ENCODE assay signal across 10 cellular contexts in the genomic region with DNA sequence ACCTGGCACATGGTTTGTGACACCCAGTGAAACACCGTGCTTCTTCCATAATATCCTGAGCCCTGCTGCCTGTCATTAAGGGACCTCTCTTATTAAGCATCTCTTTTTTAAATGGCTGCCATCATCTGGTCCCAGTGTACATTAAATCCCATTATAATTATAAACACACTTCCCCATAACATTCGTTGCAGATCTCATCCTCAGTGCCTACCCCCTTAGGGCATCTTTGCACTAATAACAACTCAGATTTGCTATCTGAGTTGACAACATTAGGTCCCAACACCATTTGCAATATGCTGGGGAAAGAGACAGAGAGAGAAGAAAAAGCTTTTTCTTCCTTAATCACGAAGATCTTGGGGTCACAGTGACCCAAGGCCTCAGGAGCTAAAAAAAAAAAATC. TPM values are rescaled to one million over a fixed set of nuclear protein-coding genes. Genes with fewer than 3 reads are reported as not detected.
"Had no signal": no experiment of that assay in that cellular context is flagged by ENCODE, and none has a peak within 500 bp of the region (broad histone marks: within the 10 kb centered on the region; RNA-seq: fewer than 3 reads in every experiment).

No MANE protein-coding gene starts in this region.

- H3K27ac Mint-ChIP-seq: GM23338, H9, HFFc6 had no signal

- H2AFZ ChIP-seq: GM23248, GM23338 had no signal

- H3K4me2 ChIP-seq: GM23338 had no signal

- DNase-seq: GM23248, GOT3, H7, H9, HCEC 1CT, HFFc6 had no signal

- H3K4me1 ChIP-seq: HAP-1 had no signal

- H3K36me3 ChIP-seq: HAP-1 had no signal

- H3K9me3 ChIP-seq: HAP-1 had no signal

- ATAC-seq: GM23338, HCT116 had no signal

- H3K27ac ChIP-seq: GM23248 had no signal

- H3K4me3 ChIP-seq: GM23248, GM23338, HAP-1 had no signal

- H3K4me3 Mint-ChIP-seq: GM23338, H9, HFFc6 had no signal

- H3K9ac ChIP-seq: GM23248 had no signal

- H3K9me3 Mint-ChIP-seq: GM23338, H9, HFFc6 had no signal

RNA-seq across cellular contexts. Expression of a gene that starts 4.7 kb away (rescaled TPM):
- total RNA-seq: GM23248, H4, H7, H9, HFFc6 had no signal
- polyA plus RNA-seq: GM23248 had no signal
